9 cellular contexts compared by ENCODE assay signal in genomic region chr1:231334952-231335351, GRCh38. TPM values are rescaled to one million over a fixed set of nuclear protein-coding genes. Genes with fewer than 3 reads are reported as not detected.
DNase-seq lines count a peak whose midpoint lies in the region; ATAC-seq and TF ChIP-seq lines count a peak whose summit lies in the region.
"Had no signal": no experiment of that assay in that cellular context is flagged by ENCODE, and none has a peak within 500 bp of the region (broad histone marks: within the 10 kb centered on the region; RNA-seq: fewer than 3 reads in every experiment).

No MANE protein-coding gene starts in this region.

- no peak for TF ChIP-seq CTCF in right lobe of liver (IDR thresholded peaks at IDR 0.05)
- TF ChIP-seq CTCF in tibial artery (IDR thresholded peaks at IDR 0.05), result no peak

- H3K4me1 Mint-ChIP-seq in activated naive CD4-positive, alpha-beta T cell treated with anti-CD3 and anti-CD28 coated beads, Interleukin-2, amount 10 ng/mL, durations not matched to agents 7 days and 5 days, result peaks cover 57% of the 10 kb centered on the region

- TF ChIP-seq POLR2A in right lobe of liver (IDR thresholded peaks at IDR 0.05), result no peak

- H3K36me3 ChIP-seq in adipocyte (ENCODE audit: control insufficient read depth, insufficient read depth, low read length, severe bottlenecking), result peaks cover 6% of the 10 kb centered on the region
- no peaks in the 10 kb centered on the region for H3K36me3 ChIP-seq in right lobe of liver
- H3K36me3 ChIP-seq in tibial artery, result peaks cover 5% of the 10 kb centered on the region in 3 donors

- intact Hi-C loops in right lobe of liver (cut with DNase I), result no loop called here
- intact Hi-C loops in tibial artery (cut with DNase I; ENCODE audit: low total_unique reads), result loop anchor here (5.0 kb wide), 1 partner anchor 197 kb away; no protein-coding TSS in a partner anchor

- H3K27me3 Mint-ChIP-seq in activated naive CD4-positive, alpha-beta T cell treated with anti-CD3 and anti-CD28 coated beads, Interleukin-2, amount 10 ng/mL, durations not matched to agents 7 days and 5 days, result peaks cover 6% of the 10 kb centered on the region

- H3K4me3 ChIP-seq in adipocyte (ENCODE audit: low read length) (peak overlapping the region; percentile 89), right lobe of liver (peak overlapping the region in 2 of 3 donors; percentile 11 to 16), tibial artery (peak overlapping the region; percentile 93 to 97)

- no peak overlapping the region for H3K27ac Mint-ChIP-seq in activated naive CD4-positive, alpha-beta T cell treated with anti-CD3 and anti-CD28 coated beads, Interleukin-2, amount 10 ng/mL, durations not matched to agents 7 days and 5 days

- ATAC-seq in right lobe of liver (no peak), HG03025 (IDR thresholded peaks at IDR 0.05; ENCODE audit: low FRiP score, unreplicated experiment) (no peak), GM19463 (IDR thresholded peaks at IDR 0.05; ENCODE audit: unreplicated experiment) (no peak)

- peak overlapping the region; percentile 29 for H3K4me3 Mint-ChIP-seq in activated naive CD4-positive, alpha-beta T cell treated with anti-CD3 and anti-CD28 coated beads, Interleukin-2, amount 10 ng/mL, durations not matched to agents 7 days and 5 days

- H3K27me3 ChIP-seq in adipocyte (replicated peaks; ENCODE audit: control insufficient read depth, insufficient read depth, low read length) (no peaks in the 10 kb centered on the region), right lobe of liver (no peaks in the 10 kb centered on the region), tibial artery (no peaks in the 10 kb centered on the region)

- WGBS in right lobe of liver (ENCODE audit: insufficient coverage, low coverage, low lambda C conversion rate, missing lambda C conversion rate), result 74% methylated on average over 4 of the region's 6 CpGs

- no peak for DNase-seq in activated naive CD4-positive, alpha-beta T cell treated with anti-CD3 and anti-CD28 coated beads, Interleukin-2, amount 10 ng/mL, durations not matched to agents 7 days and 5 days
- DNase-seq in activated naive CD4-positive, alpha-beta T cell treated with anti-CD3 and anti-CD28 coated beads, Interleukin-2, amount 50 U/mL, for 16 hours, result no peak
- DNase-seq in adipocyte (ENCODE audit: low read depth) (no peak), right lobe of liver (no peak), tibial artery (no peak), COLO829 (ENCODE audit: low spot score) (no peak)
- DNase-seq: amygdala had no signal

- H3K9ac ChIP-seq in adipocyte (ENCODE audit: low read length), result peak overlapping the region; percentile 9

- H3K4me1 ChIP-seq in adipocyte (ENCODE audit: control insufficient read depth, insufficient read depth, low read length) (peaks cover 53% of the 10 kb centered on the region), right lobe of liver (peaks cover 0 to 50% (median 24%) of the 10 kb centered on the region in 4 donors), tibial artery (peaks cover 5 to 59% (median 38%) of the 10 kb centered on the region in 4 donors)

- H3K36me3 Mint-ChIP-seq in activated naive CD4-positive, alpha-beta T cell treated with anti-CD3 and anti-CD28 coated beads, Interleukin-2, amount 10 ng/mL, durations not matched to agents 7 days and 5 days, result peaks cover 47% of the 10 kb centered on the region

- H3K27ac ChIP-seq in right lobe of liver (no peak overlapping the region), tibial artery (no peak overlapping the region)

- CTCF ChIA-PET in activated naive CD4-positive, alpha-beta T cell treated with anti-CD3 and anti-CD28 coated beads, Interleukin-2, amount 10 ng/mL, durations not matched to agents 7 days and 5 days (lab: Charles Lee), result interaction anchor here (0.6 to 2.1 kb wide), 6 partner anchors 18 to 268 kb away, joined by 3 to 10 read pairs (median 3); no protein-coding TSS in a partner anchor

- H3K9me3 ChIP-seq in adipocyte (ENCODE audit: control insufficient read depth, low read length) (no peaks in the 10 kb centered on the region), right lobe of liver (no peaks in the 10 kb centered on the region), tibial artery (no peaks in the 10 kb centered on the region)

- H3K9me3 Mint-ChIP-seq in activated naive CD4-positive, alpha-beta T cell treated with anti-CD3 and anti-CD28 coated beads, Interleukin-2, amount 10 ng/mL, durations not matched to agents 7 days and 5 days, result no peaks in the 10 kb centered on the region

RNA-seq across cellular contexts. Expression of gene EXOC8, which starts 2.7 kb away (rescaled TPM):
- total RNA-seq in right lobe of liver, result 1 to 10 TPM; 5.7 to 7.8 (median 6.8) TPM

RNA-seq across cellular contexts. Expression of gene SPRTN, which starts 3.1 kb away (rescaled TPM):
- total RNA-seq in right lobe of liver, result 1 to 10 TPM; 3.3 to 6.4 (median 4.8) TPM

Comparison
In these comparisons a context has a peak if more than half of its experiments do, and no peak if none do; other contexts are left out.
1. H3K4me3 ChIP-seq: peak in every context shown above with its lines; median percentile 95 in tibial artery; 89 in adipocyte; 14 in right lobe of liver.